Comparison of ENCODE assay signal across 23 cellular contexts in genomic region chr10:2968401-2968800, GRCh38.
DNase-seq lines count a peak whose midpoint lies in the region; ATAC-seq and TF ChIP-seq lines count a peak whose summit lies in the region.
"Had no signal": no experiment of that assay in that cellular context is flagged by ENCODE, and none has a peak within 500 bp of the region (broad histone marks: within the 10 kb centered on the region; RNA-seq: fewer than 3 reads in every experiment).

No MANE protein-coding gene starts in this region.

- no peaks in the 10 kb centered on the region for H3K9me3 Mint-ChIP-seq in mesothelial cell of epicardium
- H3K9me3 Mint-ChIP-seq: activated T-helper 17 cell treated with anti-CD3 and anti-CD28 coated beads, Interleukin-2, amount 50 U/mL, for 72 hours had no signal

- peaks cover 6% of the 10 kb centered on the region for H3K4me1 ChIP-seq in mesenchymal stem cell (ENCODE audit: control insufficient read depth, insufficient read depth, low read depth, low read length)
- H3K4me1 ChIP-seq: adrenal gland, foreskin keratinocyte, left lung, sigmoid colon had no signal

- no peak overlapping the region for H4K8ac ChIP-seq in mesenchymal stem cell (ENCODE audit: low read length)

- no peak overlapping the region for H3K18ac ChIP-seq in mesenchymal stem cell (ENCODE audit: low read depth in 1 of 2, low read length in 2 of 2)

- no peak overlapping the region for H3K27ac Mint-ChIP-seq in mesothelial cell of epicardium
- H3K27ac Mint-ChIP-seq: activated T-helper 17 cell treated with anti-CD3 and anti-CD28 coated beads, Interleukin-2, amount 50 U/mL, for 72 hours had no signal

- no peak for ATAC-seq in GM18517 (IDR thresholded peaks at IDR 0.05; ENCODE audit: unreplicated experiment)
- ATAC-seq: activated T-helper 17 cell treated with anti-CD3 and anti-CD28 coated beads, Interleukin-2, amount 50 U/mL, for 72 hours; foreskin keratinocyte; HCT116; left lung had no signal

- CTCF ChIA-PET in BJ (lab: Yijun Ruan, JAX) = interaction anchor here (0.7 to 1.8 kb wide), 5 partner anchors 9 to 75 kb away, joined by 3 to 5 read pairs (median 3); no protein-coding TSS in a partner anchor

- no peak overlapping the region for H3K9ac ChIP-seq in mesenchymal stem cell (ENCODE audit: low read length)

- H2AFZ ChIP-seq in mesenchymal stem cell (ENCODE audit: low read depth, low read length) = no peak overlapping the region

- no peak for TF ChIP-seq CTCF in BJ (IDR thresholded peaks at IDR 0.05; ENCODE audit: insufficient read depth, low read depth, low read length)
- no peak for TF ChIP-seq CTCF in astrocyte of the cerebellum (IDR thresholded peaks at IDR 0.05; ENCODE audit: low read depth, low read length, missing control alignments)
- TF ChIP-seq CTCF in mesothelial cell of epicardium (IDR thresholded peaks at IDR 0.05; ENCODE audit: unreplicated experiment) = no peak

- H2BK12ac ChIP-seq in mesenchymal stem cell (ENCODE audit: low read length in 2 of 2) = no peak overlapping the region

- H2BK120ac ChIP-seq in mesenchymal stem cell (ENCODE audit: low read depth, low read length) = no peak overlapping the region

- no peak overlapping the region for H3K4me3 Mint-ChIP-seq in mesothelial cell of epicardium
- H3K4me3 Mint-ChIP-seq: activated T-helper 17 cell treated with anti-CD3 and anti-CD28 coated beads, Interleukin-2, amount 50 U/mL, for 72 hours had no signal

- H3K4me1 Mint-ChIP-seq in mesothelial cell of epicardium = no peaks in the 10 kb centered on the region
- H3K4me1 Mint-ChIP-seq: activated T-helper 17 cell treated with anti-CD3 and anti-CD28 coated beads, Interleukin-2, amount 50 U/mL, for 72 hours had no signal

- no peak overlapping the region for H3K4ac ChIP-seq in mesenchymal stem cell (ENCODE audit: low read depth in 1 of 2, low read length in 2 of 2)

- no peak overlapping the region for H2BK5ac ChIP-seq in mesenchymal stem cell (ENCODE audit: low read depth, low read length, poor library complexity, severe bottlenecking)

- H3K4me3 ChIP-seq in BJ (ENCODE audit: low read depth, low read length) (no peak overlapping the region), astrocyte of the cerebellum (ENCODE audit: low read depth, low read length) (no peak overlapping the region), mesenchymal stem cell (ENCODE audit: insufficient read depth in 1 of 2, low read depth in 1 of 2, low read length in 2 of 2) (no peak overlapping the region)
- H3K4me3 ChIP-seq: adrenal gland, left lung, ovary, sigmoid colon had no signal

- no peak overlapping the region for H2AK5ac ChIP-seq in mesenchymal stem cell (ENCODE audit: low read length, severe bottlenecking)

- H3K36me3 ChIP-seq in BJ (ENCODE audit: control insufficient read depth, insufficient read depth, low read length) = no peaks in the 10 kb centered on the region
- H3K36me3 ChIP-seq in mesenchymal stem cell (ENCODE audit: control insufficient read depth in 1 of 2, insufficient read depth in 2 of 2, low read depth in 1 of 2, low read length in 2 of 2) = no peaks in the 10 kb centered on the region
- H3K36me3 ChIP-seq: adrenal gland, left lung, ovary, sigmoid colon had no signal

- in situ Hi-C loops in astrocyte of the cerebellum (cut with HindIII; ENCODE audit: low sequenced_read_pairs) = no loop called here

- H3K27me3 Mint-ChIP-seq in mesothelial cell of epicardium (ENCODE audit: low read depth) = peaks cover 22% of the 10 kb centered on the region

- no peaks in the 10 kb centered on the region for H3K36me3 Mint-ChIP-seq in mesothelial cell of epicardium

- H4K91ac ChIP-seq in mesenchymal stem cell (ENCODE audit: low read length) = no peak overlapping the region

- H3K79me1 ChIP-seq in mesenchymal stem cell (replicated peaks; ENCODE audit: low read length, poor library complexity, severe bottlenecking) = no peaks in the 10 kb centered on the region

- H3K23ac ChIP-seq in mesenchymal stem cell (ENCODE audit: low read length in 2 of 2) = no peak overlapping the region

- H3K14ac ChIP-seq in mesenchymal stem cell (ENCODE audit: low read length in 2 of 2) = no peak overlapping the region

- H3K27me3 ChIP-seq in BJ (ENCODE audit: control insufficient read depth, insufficient read depth, low read length) (peaks cover 20% of the 10 kb centered on the region), mesenchymal stem cell (ENCODE audit: control insufficient read depth in 1 of 2, insufficient read depth in 1 of 2, low read length in 2 of 2) (peaks cover 4 to 11% of the 10 kb centered on the region in 2 experiments)
- H3K27me3 ChIP-seq: adrenal gland, foreskin keratinocyte, left lung, ovary had no signal

- WGBS in mesenchymal stem cell = 73% methylated on average over 3 of the region's 8 CpGs

- H3K4me2 ChIP-seq in mesenchymal stem cell (ENCODE audit: low read length, poor library complexity, severe bottlenecking) = peak overlapping the region; percentile 7

- no peak overlapping the region for H3K27ac ChIP-seq in mesenchymal stem cell (ENCODE audit: low read length, poor library complexity, severe bottlenecking)
- H3K27ac ChIP-seq: adrenal gland, foreskin keratinocyte, left lung, ovary, sigmoid colon had no signal

- no peak overlapping the region for H2BK15ac ChIP-seq in mesenchymal stem cell (ENCODE audit: low read depth, poor library complexity, severe bottlenecking)

- H3K9me3 ChIP-seq in mesenchymal stem cell (ENCODE audit: control insufficient read depth, low read length) = no peaks in the 10 kb centered on the region
- H3K9me3 ChIP-seq: adrenal gland, left lung, ovary, sigmoid colon had no signal

- DNase-seq in BJ (ENCODE audit: low read depth) = peak; percentile 85
- DNase-seq in HT1080 (ENCODE audit: low read depth) = peak; percentile 54
- peak; percentile 57 for DNase-seq in astrocyte of the cerebellum (ENCODE audit: low read depth)
- DNase-seq in mesenchymal stem cell = peak; percentile 24
- no peak for DNase-seq in SKM-1 (lab: John Stamatoyannopoulos, UW; ENCODE audit: unreplicated experiment)
- DNase-seq in SIG-M5 treated with dmso at 0.1 percent for 504 hours (lab: John Stamatoyannopoulos, UW; ENCODE audit: unreplicated experiment) = no peak
- no peak for DNase-seq in mesothelial cell of epicardium (ENCODE audit: low spot score in 2 of 2, unreplicated experiment in 2 of 2)
- DNase-seq: activated CD4-positive, CD25-positive, alpha-beta regulatory T cell; adrenal gland; AML-193; foreskin keratinocyte; Kasumi-1; left lung; NCI-H146; NCI-H226; ovary; SHP77; sigmoid colon; stimulated activated CD4-positive, alpha-beta T cell treated with anti-CD3 and anti-CD28 coated beads, Interleukin-4, amount 100 ng/mL, for 1 hour; T-helper 2 cell had no signal

- POLR2A ChIA-PET in BJ (lab: Charles Lee) = no interaction called here

Comparison
In these comparisons a context has a peak if more than half of its experiments do, and no peak if none do; other contexts are left out.
1. DNase-seq: peak in BJ (single experiment), HT1080 (single experiment), astrocyte of the cerebellum (single experiment) and mesenchymal stem cell (single experiment); none in SKM-1 (single experiment), SIG-M5 treated with dmso at 0.1 percent for 504 hours (single experiment) and mesothelial cell of epicardium (0 of 2).